Comparison of ENCODE assay signal across 8 cellular contexts in the genomic region with DNA sequence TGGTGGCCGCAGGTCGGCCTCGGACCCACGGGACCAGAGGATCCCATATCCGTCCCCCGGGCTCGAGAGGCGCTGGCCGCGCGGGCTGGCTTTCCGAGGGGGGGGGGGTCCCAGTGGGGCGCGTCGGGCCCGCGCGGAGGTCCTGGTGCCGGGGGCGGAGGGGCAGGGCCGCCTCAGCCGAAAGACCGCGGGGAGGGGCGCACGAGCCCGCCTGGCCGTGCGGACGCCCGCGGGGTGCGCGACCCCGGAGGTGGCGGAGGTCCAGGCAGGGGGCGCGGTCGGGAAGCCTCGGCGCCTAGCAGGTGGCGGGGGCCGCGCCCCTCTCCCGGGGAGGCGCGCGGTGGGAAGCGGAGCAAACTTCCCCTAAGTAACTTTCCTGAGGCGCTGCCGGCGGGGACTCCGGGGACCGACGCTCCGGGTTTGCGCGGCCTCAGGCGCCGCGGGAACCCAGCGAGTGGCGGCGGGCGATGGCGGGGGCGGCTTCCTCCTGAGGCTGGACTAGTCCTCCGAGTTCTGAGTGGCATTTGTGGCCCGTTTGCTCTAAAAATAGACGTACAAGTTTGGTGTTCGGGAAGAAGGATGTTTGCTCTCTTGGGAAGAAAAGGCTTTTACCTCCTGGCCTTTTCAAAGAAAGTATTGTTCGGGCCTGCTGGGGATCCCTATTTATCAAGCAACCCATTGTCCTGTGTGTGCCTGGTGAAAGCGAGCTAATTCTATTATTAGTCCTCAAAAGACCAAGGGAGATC. TPM values are rescaled to one million over a fixed set of nuclear protein-coding genes. Genes with fewer than 3 reads are reported as not detected.
A peak's percentile ranks its signal among the peaks of the same experiment; 100 is the strongest.
DNase-seq lines count a peak whose midpoint lies in the region; ATAC-seq and TF ChIP-seq lines count a peak whose summit lies in the region.

No MANE protein-coding gene starts in this region.

- peak overlapping the region; percentile 77 for H2AFZ ChIP-seq in mesenchymal stem cell (ENCODE audit: low read depth, low read length)

- no peaks in the 10 kb centered on the region for H3K36me3 ChIP-seq in mesenchymal stem cell (ENCODE audit: control insufficient read depth in 1 of 2, insufficient read depth in 2 of 2, low read depth in 1 of 2, low read length in 2 of 2)
- no peaks in the 10 kb centered on the region for H3K36me3 ChIP-seq in suprapubic skin

- no peaks in the 10 kb centered on the region for H3K9me3 ChIP-seq in mesenchymal stem cell (ENCODE audit: control insufficient read depth, low read length)
- H3K9me3 ChIP-seq in suprapubic skin, result no peaks in the 10 kb centered on the region

- peak overlapping the region; percentile 81 for H3K4me3 Mint-ChIP-seq in T-helper 2 cell treated with Interferon-gamma antibody and Interleukin-4, amounts not matched to agents 5 μg/mL and 100 μg/mL, for 36 hours
- peak overlapping the region; percentile 96 for H3K4me3 Mint-ChIP-seq in endothelial cell (ENCODE audit: unreplicated experiment)

- H4K8ac ChIP-seq in mesenchymal stem cell (ENCODE audit: low read length), result no peak overlapping the region

- peaks cover 1% of the 10 kb centered on the region for H3K36me3 Mint-ChIP-seq in T-helper 2 cell treated with Interferon-gamma antibody and Interleukin-4, amounts not matched to agents 5 μg/mL and 100 μg/mL, for 36 hours (ENCODE audit: low read depth)
- H3K36me3 Mint-ChIP-seq in endothelial cell (ENCODE audit: low read depth, unreplicated experiment), result peaks cover 6% of the 10 kb centered on the region

- TF ChIP-seq RAD21 in Ishikawa (IDR thresholded peaks at IDR 0.05; ENCODE audit: low read depth), result no peak

- peak overlapping the region; percentile 98 for H2BK120ac ChIP-seq in mesenchymal stem cell (ENCODE audit: low read depth, low read length)

- H2BK12ac ChIP-seq in mesenchymal stem cell (ENCODE audit: low read length in 2 of 2), result peak overlapping the region in 1 of 2 experiments; percentile 52

- H3K4me1 Mint-ChIP-seq in T-helper 2 cell treated with Interferon-gamma antibody and Interleukin-4, amounts not matched to agents 5 μg/mL and 100 μg/mL, for 36 hours (ENCODE audit: low read depth), result peaks cover 24% of the 10 kb centered on the region
- H3K4me1 Mint-ChIP-seq in endothelial cell (ENCODE audit: unreplicated experiment), result peaks cover 24% of the 10 kb centered on the region

- H3K27me3 ChIP-seq in mesenchymal stem cell (ENCODE audit: control insufficient read depth in 1 of 2, insufficient read depth in 1 of 2, low read length in 2 of 2), result no peaks in the 10 kb centered on the region
- no peaks in the 10 kb centered on the region for H3K27me3 ChIP-seq in suprapubic skin

- peaks cover 7% of the 10 kb centered on the region for H3K79me1 ChIP-seq in mesenchymal stem cell (replicated peaks; ENCODE audit: low read length, poor library complexity, severe bottlenecking)

- H3K27ac ChIP-seq in mesenchymal stem cell (ENCODE audit: low read length, poor library complexity, severe bottlenecking) (peak overlapping the region; percentile 72), suprapubic skin (peak overlapping the region; percentile 97)

- peaks cover 1% of the 10 kb centered on the region for H3K4me1 ChIP-seq in mesenchymal stem cell (ENCODE audit: control insufficient read depth, insufficient read depth, low read depth, low read length)
- peaks cover 45% of the 10 kb centered on the region for H3K4me1 ChIP-seq in suprapubic skin

- H3K23ac ChIP-seq in mesenchymal stem cell (ENCODE audit: low read length in 2 of 2), result no peak overlapping the region

- H4K91ac ChIP-seq in mesenchymal stem cell (ENCODE audit: low read length), result peak overlapping the region; percentile 39

- H3K27me3 Mint-ChIP-seq in T-helper 2 cell treated with Interferon-gamma antibody and Interleukin-4, amounts not matched to agents 5 μg/mL and 100 μg/mL, for 36 hours (ENCODE audit: low read depth), result peaks cover 20% of the 10 kb centered on the region
- peaks cover 17% of the 10 kb centered on the region for H3K27me3 Mint-ChIP-seq in endothelial cell (ENCODE audit: unreplicated experiment)

- no peak for TF ChIP-seq CTCF in endothelial cell (IDR thresholded peaks at IDR 0.05; ENCODE audit: unreplicated experiment)
- no peak for TF ChIP-seq CTCF in suprapubic skin (IDR thresholded peaks at IDR 0.05)

- under 1% methylated on average over 57 of the region's 73 CpGs for WGBS in mesenchymal stem cell
- 2% methylated on average over 13 of the region's 73 CpGs for WGBS in suprapubic skin

- DNase-seq in COLO829 (ENCODE audit: low spot score), result peak; percentile 83
- DNase-seq in T-helper 2 cell treated with Interferon-gamma antibody and Interleukin-4, amounts not matched to agents 5 μg/mL and 100 μg/mL, for 36 hours (ENCODE audit: low spot score), result peak; percentile 37
- DNase-seq in endothelial cell (ENCODE audit: low spot score), result peak; percentile 67
- DNase-seq in mesenchymal stem cell, result peak; percentile 70
- DNase-seq in suprapubic skin (ENCODE audit: low spot score in 2 of 2), result peak in 1 of 2 donors; percentile 70
- no peak for DNase-seq in GOT3 (lab: John Stamatoyannopoulos, UW)

- peak overlapping the region; percentile 44 for H2BK15ac ChIP-seq in mesenchymal stem cell (ENCODE audit: low read depth, poor library complexity, severe bottlenecking)

- H3K4me3 ChIP-seq in mesenchymal stem cell (ENCODE audit: insufficient read depth in 1 of 2, low read depth in 1 of 2, low read length in 2 of 2), result peak overlapping the region; percentile 91 to 93
- peak overlapping the region; percentile 99 for H3K4me3 ChIP-seq in suprapubic skin

- peak overlapping the region in 1 of 2 experiments; percentile 32 for H3K14ac ChIP-seq in mesenchymal stem cell (ENCODE audit: low read length in 2 of 2)

- 0 out of 2 replicates have a peak, but pooled peaks have one; percentile 12 for TF ChIP-seq EP300 in Ishikawa (IDR thresholded peaks at IDR 0.05; ENCODE audit: borderline replicate concordance)
- TF ChIP-seq EP300 in suprapubic skin (IDR thresholded peaks at IDR 0.05), result no peak

- H3K18ac ChIP-seq in mesenchymal stem cell (ENCODE audit: low read depth in 1 of 2, low read length in 2 of 2), result peak overlapping the region; percentile 86 to 87

- no peak overlapping the region for H2AK5ac ChIP-seq in mesenchymal stem cell (ENCODE audit: low read length, severe bottlenecking)

- no peaks in the 10 kb centered on the region for H3K9me3 Mint-ChIP-seq in T-helper 2 cell treated with Interferon-gamma antibody and Interleukin-4, amounts not matched to agents 5 μg/mL and 100 μg/mL, for 36 hours
- H3K9me3 Mint-ChIP-seq in endothelial cell (ENCODE audit: unreplicated experiment), result no peaks in the 10 kb centered on the region

- ATAC-seq in GM21367 (IDR thresholded peaks at IDR 0.05; ENCODE audit: unreplicated experiment), result peak; percentile 22

- H3K9ac ChIP-seq in mesenchymal stem cell (ENCODE audit: low read length), result peak overlapping the region; percentile 91

- peak overlapping the region; percentile 97 for H3K4me2 ChIP-seq in mesenchymal stem cell (ENCODE audit: low read length, poor library complexity, severe bottlenecking)

- H3K27ac Mint-ChIP-seq in T-helper 2 cell treated with Interferon-gamma antibody and Interleukin-4, amounts not matched to agents 5 μg/mL and 100 μg/mL, for 36 hours, result peak overlapping the region; percentile 76
- peak overlapping the region; percentile 97 for H3K27ac Mint-ChIP-seq in endothelial cell (ENCODE audit: unreplicated experiment)

- peak overlapping the region; percentile 31 for H2BK5ac ChIP-seq in mesenchymal stem cell (ENCODE audit: low read depth, low read length, poor library complexity, severe bottlenecking)

- peak overlapping the region in 1 of 2 experiments; percentile 41 for H3K4ac ChIP-seq in mesenchymal stem cell (ENCODE audit: low read depth in 1 of 2, low read length in 2 of 2)

- no peak for TF ChIP-seq POLR2A in suprapubic skin (IDR thresholded peaks at IDR 0.05)

TF ChIP-seq in Ishikawa, 13 proteins besides CTCF, POLR2A, EP300 and RAD21 (continues in another document):
- TF ChIP-seq CREB1 (IDR thresholded peaks at IDR 0.05; ENCODE audit: low read depth), result no peak
- no peak for TF ChIP-seq USF1 (IDR thresholded peaks at IDR 0.05)
- TF ChIP-seq, protein P1, sequence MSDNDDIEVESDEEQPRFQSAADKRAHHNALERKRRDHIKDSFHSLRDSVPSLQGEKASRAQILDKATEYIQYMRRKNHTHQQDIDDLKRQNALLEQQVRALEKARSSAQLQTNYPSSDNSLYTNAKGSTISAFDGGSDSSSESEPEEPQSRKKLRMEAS (IDR thresholded peaks at IDR 0.05), result no peak; the same call in 1 of the 2 replicates
- TF ChIP-seq EGR1 (IDR thresholded peaks at IDR 0.05), result peak; percentile 62
- peak; percentile 16; the same call in 1 of the 2 replicates for TF ChIP-seq TAF1 (IDR thresholded peaks at IDR 0.05; ENCODE audit: low read depth)
- TF ChIP-seq ZBTB7A (IDR thresholded peaks at IDR 0.05; ENCODE audit: low read depth), result no peak
- TF ChIP-seq TCF12 (IDR thresholded peaks at IDR 0.05; ENCODE audit: low read depth), result no peak; the same call in 1 of the 2 replicates

RNA-seq across cellular contexts. Expression of gene BTBD3, which starts 26.4 kb away (rescaled TPM):
- total RNA-seq in endothelial cell (ENCODE audit: unreplicated experiment) (56.0 TPM), suprapubic skin (10 to 100 TPM; 39.0 to 62.1 (median 44.6) TPM)
- polyA plus RNA-seq in mesenchymal stem cell (2013, experiment 1 of 2), result 12.2 TPM
- polyA plus RNA-seq in mesenchymal stem cell (2013, experiment 2 of 2), result 11.2 TPM
